11 cellular contexts compared by ENCODE assay signal in genomic region chr9:36149197-36149596, GRCh38. TPM values are rescaled to one million over a fixed set of nuclear protein-coding genes. Genes with fewer than 3 reads are reported as not detected.
DNase-seq lines count a peak whose midpoint lies in the region; ATAC-seq and TF ChIP-seq lines count a peak whose summit lies in the region.
"Had no signal": no experiment of that assay in that cellular context is flagged by ENCODE, and none has a peak within 500 bp of the region (broad histone marks: within the 10 kb centered on the region; RNA-seq: fewer than 3 reads in every experiment).

No MANE protein-coding gene starts in this region.

- H3K9me3 Mint-ChIP-seq in CD4-positive, alpha-beta T cell, result peaks cover 10% of the 10 kb centered on the region

- intact Hi-C loops in CD4-positive, alpha-beta T cell (cut with DNase I, micrococcal nuclease), result no loop called here
- intact Hi-C loops in ovary (cut with DNase I), result no loop called here

- H3K4me2 ChIP-seq in fibroblast of lung (ENCODE audit: extremely low read depth, insufficient read depth, low read length), result peak overlapping the region; percentile 75

- 31 to 42% (median 34%) methylated on average over 4 of the region's 4 CpGs for WGBS in ovary, 3 donors

- H3K4me3 ChIP-seq in fibroblast of lung (replicated peaks in 1 of 4; ENCODE audit: control extremely low read depth in 1 of 4, insufficient read depth in 1 of 4, low read depth in 3 of 4, low read length in 4 of 4), result peak overlapping the region in 3 of 4 experiments; percentile 2 to 4 (median 3)
- no peak overlapping the region for H3K4me3 ChIP-seq in ovary

- H3K9me3 ChIP-seq in CD4-positive, alpha-beta T cell (ENCODE audit: control insufficient read depth, low read length), result peaks cover 7% of the 10 kb centered on the region
- H3K9me3 ChIP-seq in fibroblast of lung (ENCODE audit: control insufficient read depth, insufficient read depth, low read depth, low read length) (no peaks in the 10 kb centered on the region), ovary (no peaks in the 10 kb centered on the region)

- POLR2A ChIA-PET in CD4-positive, alpha-beta T cell (lab: Charles Lee), result interaction anchor here (0.9 to 3.4 kb wide), 4 partner anchors 10 to 41 kb away, joined by 4 to 20 read pairs (median 10); partner anchors contain the start of genes CLTA and GLIPR2
- POLR2A ChIA-PET in RWPE1 (lab: Yijun Ruan, JAX; ENCODE audit: low non-redundant PET), result no interaction called here

- no peak for DNase-seq in CD4-positive, alpha-beta T cell
- DNase-seq in RWPE1 (ENCODE audit: low spot score) (peak; percentile 61), fibroblast of lung (ENCODE audit: low read depth in 2 of 2) (peak; percentile 68 to 89), ovary (peak in 3 of 5 donors; percentile 28 to 43 (median 40)), iPS-NIHi7 (ENCODE audit: extremely low spot score) (no peak)
- no peak for DNase-seq in stimulated activated CD4-positive, alpha-beta T cell treated with anti-CD3 and anti-CD28 coated beads, Interleukin-4, amount 100 ng/mL, for 24 hours
- DNase-seq: cortex of kidney had no signal

- H3K36me3 ChIP-seq in fibroblast of lung (ENCODE audit: control insufficient read depth, insufficient read depth, low read length) (peaks cover 3% of the 10 kb centered on the region), ovary (no peaks in the 10 kb centered on the region)

- CTCF ChIA-PET in CD4-positive, alpha-beta T cell (lab: Charles Lee), result interaction anchor here (1.2 to 4.6 kb wide), 4 partner anchors 9 to 46 kb away, joined by 4 to 15 read pairs (median 7); partner anchors contain the start of gene GLIPR2
- CTCF ChIA-PET in RWPE1 (lab: Yijun Ruan, JAX), result no interaction called here

- no peak overlapping the region for H3K27ac ChIP-seq in CD4-positive, alpha-beta T cell (ENCODE audit: low read depth, low read length)
- H3K27ac ChIP-seq in RWPE1 (peak overlapping the region; percentile 68), fibroblast of lung (ENCODE audit: insufficient read depth, low read length) (peak overlapping the region; percentile 64), ovary (peak overlapping the region in 1 of 2 donors; percentile 59)

- H2AFZ ChIP-seq in fibroblast of lung (ENCODE audit: low read length), result no peak overlapping the region

- H3K27me3 Mint-ChIP-seq in CD4-positive, alpha-beta T cell, result no peaks in the 10 kb centered on the region

- no peak for TF ChIP-seq EP300 in ovary (IDR thresholded peaks at IDR 0.05)

- TF ChIP-seq POLR2A in ovary (IDR thresholded peaks at IDR 0.05), result no peak

- H3K36me3 Mint-ChIP-seq in CD4-positive, alpha-beta T cell (ENCODE audit: low read depth), result peaks cover 58% of the 10 kb centered on the region

- H3K4me3 Mint-ChIP-seq in CD4-positive, alpha-beta T cell, result no peak overlapping the region
- H3K4me3 Mint-ChIP-seq: nephron had no signal

- no peak overlapping the region for H3K9ac ChIP-seq in fibroblast of lung (ENCODE audit: insufficient read depth, low read length)

- no peaks in the 10 kb centered on the region for H3K27me3 ChIP-seq in CD4-positive, alpha-beta T cell (ENCODE audit: control insufficient read depth, insufficient read depth, low read length)
- no peaks in the 10 kb centered on the region for H3K27me3 ChIP-seq in fibroblast of lung (ENCODE audit: control insufficient read depth, insufficient read depth, low read length)
- no peaks in the 10 kb centered on the region for H3K27me3 ChIP-seq in ovary

- H3K4me1 ChIP-seq in fibroblast of lung (ENCODE audit: control insufficient read depth, extremely low read depth, insufficient read depth, low read length), result peaks cover 13% of the 10 kb centered on the region
- peaks cover 10% of the 10 kb centered on the region for H3K4me1 ChIP-seq in ovary (ENCODE audit: insufficient read depth)

- no peak for TF ChIP-seq CTCF in CD4-positive, alpha-beta T cell (IDR thresholded peaks at IDR 0.05)
- TF ChIP-seq CTCF in RWPE1 (conservative IDR thresholded peaks at IDR 0.05; ENCODE audit: low read depth), result no peak
- no peak for TF ChIP-seq CTCF in fibroblast of lung (conservative IDR thresholded peaks at IDR 0.05 in 1 of 2, IDR thresholded peaks at IDR 0.05 in 1 of 2; ENCODE audit: low read depth in 1 of 2, low read length in 2 of 2)
- no peak for TF ChIP-seq CTCF in ovary (IDR thresholded peaks at IDR 0.05)

- H3K79me2 ChIP-seq in fibroblast of lung (ENCODE audit: control insufficient read depth, insufficient read depth, low read length), result no peaks in the 10 kb centered on the region

- no peak for ATAC-seq in CD4-positive, alpha-beta T cell (ENCODE audit: poor library complexity)
- no peak for ATAC-seq in HG02798 (IDR thresholded peaks at IDR 0.05; ENCODE audit: poor library complexity, unreplicated experiment)
- no peak for ATAC-seq in HG03342 (IDR thresholded peaks at IDR 0.05; ENCODE audit: unreplicated experiment)

- no peaks in the 10 kb centered on the region for H4K20me1 ChIP-seq in fibroblast of lung (ENCODE audit: control insufficient read depth, extremely low read depth, insufficient read depth, low read length)

- H3K4me1 Mint-ChIP-seq in CD4-positive, alpha-beta T cell (ENCODE audit: low read depth), result peaks cover 83% of the 10 kb centered on the region

- peak overlapping the region; percentile 98 for H3K27ac Mint-ChIP-seq in CD4-positive, alpha-beta T cell

RNA-seq across cellular contexts. Expression of gene GLIPR2, which starts 12.7 kb away (rescaled TPM):
- total RNA-seq in CD4-positive, alpha-beta T cell, result 10 to 100 TPM; 13.6 to 13.7 TPM
- total RNA-seq in fibroblast of lung (40.0 and 47.8 TPM in 2 replicates), ovary (10 to 100 TPM in 6 of 7 donors, 1 to 10 TPM in 1; 8.3 to 30.9 (median 16.0) TPM)
- polyA plus RNA-seq in fibroblast of lung (57.8 and 108 TPM in 2 replicates), ovary (10 to 100 TPM; 13.6 to 34.6 TPM)
- polyA plus RNA-seq in fibroblast of lung (2012), result 44.5 and 88.5 TPM in 2 replicates
- polyA minus RNA-seq in fibroblast of lung (ENCODE audit: low replicate concordance), result 40.5 and 42.1 TPM in 2 replicates

RNA-seq across cellular contexts. Expression of gene CCIN, which starts 20.0 kb away (rescaled TPM):
- total RNA-seq in CD4-positive, alpha-beta T cell, result under 1 TPM; 0.22 to 0.36 TPM
- total RNA-seq in fibroblast of lung (1.0 and 1.3 TPM in 2 replicates), ovary (under 1 TPM in 3 of 7 donors, not detected in 4; 0.15 to 0.28 (median 0.27) TPM)
- polyA plus RNA-seq in fibroblast of lung (0.40 and 0.55 TPM in 2 replicates), ovary (under 1 TPM in 1 of 2 donors, not detected in 1; 0.33 TPM)
- 0.58 and 0.66 TPM in 2 replicates for polyA plus RNA-seq in fibroblast of lung (2012)
- 0.63 and 4.3 TPM in 2 replicates for polyA minus RNA-seq in fibroblast of lung (ENCODE audit: low replicate concordance)
- total RNA-seq: HT-29 had no signal

RNA-seq across cellular contexts. Expression of gene CLTA, which starts 41.5 kb away (rescaled TPM):
- 10 to 100 TPM; 32.0 to 32.8 TPM for total RNA-seq in CD4-positive, alpha-beta T cell
- total RNA-seq in fibroblast of lung (238 and 302 TPM in 2 replicates), ovary (100 to 1,000 TPM; 170 to 223 (median 202) TPM)
- polyA plus RNA-seq in fibroblast of lung (341 and 388 TPM in 2 replicates), ovary (100 to 1,000 TPM; 242 to 243 TPM)
- 301 and 374 TPM in 2 replicates for polyA plus RNA-seq in fibroblast of lung (2012)
- polyA minus RNA-seq in fibroblast of lung (ENCODE audit: low replicate concordance), result 46.5 and 77.4 TPM in 2 replicates

Comparison
In these comparisons a context has a peak if more than half of its experiments do, and no peak if none do; other contexts are left out.
1. DNase-seq: peak in RWPE1 (single experiment), fibroblast of lung (2 of 2) and ovary (3 of 5); none in CD4-positive, alpha-beta T cell (0 of 10), iPS-NIHi7 (single experiment) and stimulated activated CD4-positive, alpha-beta T cell treated with anti-CD3 and anti-CD28 coated beads, Interleukin-4, amount 100 ng/mL, for 24 hours (single experiment).